Comparison of ENCODE assay signal across 8 cellular contexts in genomic region chr12:76085159-76085868, GRCh38. TPM values are rescaled to one million over a fixed set of nuclear protein-coding genes. Genes with fewer than 3 reads are reported as not detected.
A peak's percentile ranks its signal among the peaks of the same experiment; 100 is the strongest.
DNase-seq lines count a peak whose midpoint lies in the region; ATAC-seq and TF ChIP-seq lines count a peak whose summit lies in the region.

No MANE protein-coding gene starts in this region.

- TF ChIP-seq CTCF in GM12864 (IDR thresholded peaks at IDR 0.05; ENCODE audit: low read depth, low read length, missing control alignments), result peak; percentile 38

- DNase-seq in A172 (ENCODE audit: low spot score) (peak; percentile 60), GM12864 (ENCODE audit: low read depth) (no peak), NCI-H2227 treated with DMSO at 0.1 percent for 48 hours (lab: John Stamatoyannopoulos, UW) (peak; percentile 68), Right ventricle myocardium superior (no peak), pulmonary artery endothelial cell (ENCODE audit: low read depth, low spot score) (peak; percentile 19), GOT3 (lab: John Stamatoyannopoulos, UW) (no peak)
- peak; percentile 28 for DNase-seq in activated gamma-delta T cell treated with anti-CD3 and anti-CD28 coated beads, Interleukin-2, amount 50 U/mL, for 16 hours (ENCODE audit: low read depth)

- ATAC-seq in HG02642 (IDR thresholded peaks at IDR 0.05; ENCODE audit: poor library complexity, unreplicated experiment), result peak; percentile 22
- ATAC-seq in Right ventricle myocardium superior (ENCODE audit: poor library complexity), result peak; percentile 8

- intact Hi-C loops in Right ventricle myocardium superior (cut with DNase I), result no loop called here

- H3K4me3 ChIP-seq in GM12864 (ENCODE audit: low read depth, low read length), result peak overlapping the region; percentile 79

RNA-seq across cellular contexts. Expression of gene NAP1L1, which starts 0.8 kb away (rescaled TPM):
- 547 and 785 TPM in 2 replicates for total RNA-seq in A172 (2014; rRNA removed; shearing (Covaris generic))
- 263 TPM for total RNA-seq in Right ventricle myocardium superior
- 324 and 354 TPM in 2 replicates for total RNA-seq in pulmonary artery endothelial cell

RNA-seq across cellular contexts. Expression of gene PHLDA1, which starts 53.7 kb away (rescaled TPM):
- 48.3 and 61.6 TPM in 2 replicates for total RNA-seq in A172 (2014; rRNA removed; shearing (Covaris generic))
- total RNA-seq in Right ventricle myocardium superior (6.6 TPM), pulmonary artery endothelial cell (28.6 and 37.5 TPM in 2 replicates)

Comparison
In these comparisons a context has a peak if more than half of its experiments do, and no peak if none do; other contexts are left out.
1. DNase-seq: peak in A172 (single experiment), NCI-H2227 treated with DMSO at 0.1 percent for 48 hours (single experiment), activated gamma-delta T cell treated with anti-CD3 and anti-CD28 coated beads, Interleukin-2, amount 50 U/mL, for 16 hours (single experiment) and pulmonary artery endothelial cell (single experiment); none in GM12864 (single experiment), Right ventricle myocardium superior (single experiment) and GOT3 (single experiment).